In the genomic region with DNA sequence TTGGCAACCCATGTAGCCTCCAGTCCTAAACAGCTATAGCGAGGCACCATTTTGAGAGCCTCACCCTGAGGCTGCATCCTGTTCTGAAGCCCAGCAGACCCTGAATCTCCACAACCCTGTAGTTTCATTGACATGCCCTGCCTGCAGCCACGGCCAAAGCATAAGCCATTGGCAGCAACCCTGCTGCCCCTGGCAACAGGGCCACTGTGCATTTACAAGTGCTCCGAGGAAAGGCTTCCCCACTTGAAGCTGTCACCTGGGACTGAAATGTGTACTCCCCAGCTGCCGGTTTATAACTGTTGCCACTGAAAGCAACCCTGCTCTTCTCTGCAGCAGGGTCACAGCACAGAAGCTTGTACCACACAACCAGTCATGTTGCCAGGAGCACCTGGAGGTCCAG, we compare ENCODE assay signal across 10 cellular contexts.
"Had no signal": no experiment of that assay in that cellular context is flagged by ENCODE, and none has a peak within 500 bp of the region (broad histone marks: within the 10 kb centered on the region; RNA-seq: fewer than 3 reads in every experiment).

No MANE protein-coding gene starts in this region.

- H3K4me1 ChIP-seq: heart left ventricle had no signal

- H3K9me3 ChIP-seq: heart left ventricle had no signal

- H3K36me3 ChIP-seq: heart left ventricle had no signal

- DNase-seq: activated CD4-positive, alpha-beta T cell treated with anti-CD3 and anti-CD28 coated beads, Interleukin-2, amount 50 U/mL, for 4 hours; activated effector memory CD4-positive, alpha-beta T cell treated with Interleukin-2 at 50 U/mL for 16 hours; activated T-cell treated with anti-CD3 and anti-CD28 coated beads, Interleukin-2, amount 50 U/mL, for 1 hour; central memory CD4-positive, alpha-beta T cell; effector CD8-positive, alpha-beta T cell; heart left ventricle; natural killer cell; occipital lobe; stimulated activated CD4-positive, alpha-beta T cell treated with anti-CD3 and anti-CD28 coated beads, Interleukin-4, amount 100 ng/mL, for 1 hour had no signal

- ATAC-seq: heart left ventricle, natural killer cell had no signal

- H3K27ac ChIP-seq: coronary artery, heart left ventricle had no signal

- H3K4me3 ChIP-seq: coronary artery, heart left ventricle had no signal

- H3K27me3 ChIP-seq: heart left ventricle had no signal
